ENCODE assay signal across 1 cellular context in the genomic region with DNA sequence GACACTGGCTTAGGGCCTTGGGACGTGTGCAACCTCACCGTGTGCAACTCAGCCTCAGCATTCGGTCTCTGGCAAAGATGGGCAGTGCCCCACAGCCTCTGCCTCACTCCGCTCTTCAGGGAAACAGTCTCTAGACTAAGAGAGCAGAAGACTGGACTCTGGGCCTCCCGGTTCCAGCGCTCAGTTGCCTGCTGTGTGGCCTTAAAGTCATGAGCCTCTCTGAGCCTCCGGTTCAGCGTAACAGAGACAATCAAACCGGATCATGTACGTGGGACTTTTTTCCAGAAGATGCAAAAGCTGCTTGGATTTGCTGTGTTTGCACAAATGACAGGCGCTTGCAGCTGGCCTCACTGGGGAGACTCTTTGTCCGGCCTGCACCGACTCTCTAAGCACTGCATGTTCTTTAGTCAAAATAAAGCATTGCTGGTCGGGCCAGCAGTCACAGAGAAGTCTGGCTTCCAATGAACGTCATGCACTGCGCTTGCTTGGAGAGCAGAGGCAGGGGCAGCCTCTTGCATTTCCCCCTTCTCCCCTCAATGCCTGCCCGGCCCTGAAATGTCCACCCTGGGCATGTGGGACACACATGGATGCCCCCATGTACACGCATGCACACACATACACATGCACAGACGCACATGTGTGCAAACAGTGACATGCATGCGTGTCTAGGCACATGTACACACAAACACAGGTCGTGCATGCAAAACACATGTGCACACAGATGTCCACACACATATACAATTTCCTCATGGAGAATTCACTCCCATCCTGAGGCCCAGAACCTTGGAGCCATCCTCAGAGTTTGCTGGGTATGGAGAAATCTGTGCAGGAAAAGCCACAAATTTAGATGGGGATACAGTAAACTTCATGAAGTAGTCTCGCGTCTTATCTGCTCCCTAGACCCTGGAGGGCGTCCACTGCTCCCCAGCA.
TF ChIP-seq lines count a peak whose summit lies in the region.

No MANE protein-coding gene starts in this region.

TF ChIP-seq in WTC11, 78 proteins besides CTCF, POLR2A, EP300 and RAD21 (continued from another document):
- TF ChIP-seq, protein P1, sequence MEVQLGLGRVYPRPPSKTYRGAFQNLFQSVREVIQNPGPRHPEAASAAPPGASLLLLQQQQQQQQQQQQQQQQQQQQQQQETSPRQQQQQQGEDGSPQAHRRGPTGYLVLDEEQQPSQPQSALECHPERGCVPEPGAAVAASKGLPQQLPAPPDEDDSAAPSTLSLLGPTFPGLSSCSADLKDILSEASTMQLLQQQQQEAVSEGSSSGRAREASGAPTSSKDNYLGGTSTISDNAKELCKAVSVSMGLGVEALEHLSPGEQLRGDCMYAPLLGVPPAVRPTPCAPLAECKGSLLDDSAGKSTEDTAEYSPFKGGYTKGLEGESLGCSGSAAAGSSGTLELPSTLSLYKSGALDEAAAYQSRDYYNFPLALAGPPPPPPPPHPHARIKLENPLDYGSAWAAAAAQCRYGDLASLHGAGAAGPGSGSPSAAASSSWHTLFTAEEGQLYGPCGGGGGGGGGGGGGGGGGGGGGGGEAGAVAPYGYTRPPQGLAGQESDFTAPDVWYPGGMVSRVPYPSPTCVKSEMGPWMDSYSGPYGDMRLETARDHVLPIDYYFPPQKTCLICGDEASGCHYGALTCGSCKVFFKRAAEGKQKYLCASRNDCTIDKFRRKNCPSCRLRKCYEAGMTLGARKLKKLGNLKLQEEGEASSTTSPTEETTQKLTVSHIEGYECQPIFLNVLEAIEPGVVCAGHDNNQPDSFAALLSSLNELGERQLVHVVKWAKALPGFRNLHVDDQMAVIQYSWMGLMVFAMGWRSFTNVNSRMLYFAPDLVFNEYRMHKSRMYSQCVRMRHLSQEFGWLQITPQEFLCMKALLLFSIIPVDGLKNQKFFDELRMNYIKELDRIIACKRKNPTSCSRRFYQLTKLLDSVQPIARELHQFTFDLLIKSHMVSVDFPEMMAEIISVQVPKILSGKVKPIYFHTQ (CRISPR knock-in tag; IDR thresholded peaks at IDR 0.05) = no peak
- TF ChIP-seq EMX1 (CRISPR knock-in tag; IDR thresholded peaks at IDR 0.05) (no peak), ZNF121 (CRISPR knock-in tag; IDR thresholded peaks at IDR 0.05) (no peak), TEAD1 (CRISPR knock-in tag; IDR thresholded peaks at IDR 0.05) (no peak), ATF3 (CRISPR knock-in tag; conservative IDR thresholded peaks at IDR 0.05) (no peak), PREB (CRISPR knock-in tag; IDR thresholded peaks at IDR 0.05; ENCODE audit: borderline replicate concordance) (no peak), MYBL2 (CRISPR knock-in tag; IDR thresholded peaks at IDR 0.05) (no peak)
